Comparison of ENCODE assay signal across 15 cellular contexts in the genomic region with DNA sequence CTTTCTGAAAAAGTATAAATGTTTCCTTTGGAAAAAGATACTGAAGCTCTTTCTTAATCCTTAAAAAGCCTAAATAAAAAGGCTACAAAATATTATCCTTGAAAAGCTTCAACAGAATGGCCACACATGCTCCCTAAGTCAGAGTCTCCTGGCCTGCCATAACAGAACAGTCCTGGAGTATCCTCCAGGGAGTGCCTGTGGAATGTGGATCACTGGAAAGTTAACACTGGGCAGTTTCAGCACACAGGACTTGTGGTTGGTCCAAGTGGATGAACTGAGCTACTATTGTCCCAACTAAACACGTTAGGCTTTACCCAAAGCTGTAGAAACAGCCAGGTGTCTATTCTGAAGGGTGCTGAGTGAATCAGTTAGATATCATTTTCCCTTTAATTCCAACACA.
"Had no signal": no experiment of that assay in that cellular context is flagged by ENCODE, and none has a peak within 500 bp of the region (broad histone marks: within the 10 kb centered on the region; RNA-seq: fewer than 3 reads in every experiment).

No MANE protein-coding gene starts in this region.

- H3K27me3 ChIP-seq: esophagus squamous epithelium, hepatocyte, pancreas, tibial artery, upper lobe of left lung, uterus had no signal

- H2AFZ ChIP-seq: hepatocyte had no signal

- DNase-seq: effector memory CD8-positive, alpha-beta T cell; esophagus squamous epithelium; foreskin melanocyte; head of caudate nucleus; kidney glomerular epithelial cell; natural killer cell; occipital lobe; pancreas; right cardiac atrium; stimulated activated CD4-positive, alpha-beta T cell treated with anti-CD3 and anti-CD28 coated beads, Interleukin-4, amount 100 ng/mL, for 1 hour; tibial artery; upper lobe of left lung; uterus had no signal

- H3K4me3 ChIP-seq: esophagus squamous epithelium, hepatocyte, pancreas, tibial artery, upper lobe of left lung, uterus had no signal

- H3K27ac ChIP-seq: epithelial cell of prostate, esophagus squamous epithelium, hepatocyte, pancreas, tibial artery, upper lobe of left lung, uterus had no signal

- H3K79me2 ChIP-seq: hepatocyte had no signal

- H3K4me1 ChIP-seq: esophagus squamous epithelium, pancreas, upper lobe of left lung, uterus had no signal

- H3K4me2 ChIP-seq: hepatocyte had no signal

- H3K36me3 ChIP-seq: esophagus squamous epithelium, pancreas, tibial artery, upper lobe of left lung, uterus had no signal

- H3K9me3 ChIP-seq: pancreas, uterus had no signal
